ENCODE assay signal across 1 cellular context in the genomic region with DNA sequence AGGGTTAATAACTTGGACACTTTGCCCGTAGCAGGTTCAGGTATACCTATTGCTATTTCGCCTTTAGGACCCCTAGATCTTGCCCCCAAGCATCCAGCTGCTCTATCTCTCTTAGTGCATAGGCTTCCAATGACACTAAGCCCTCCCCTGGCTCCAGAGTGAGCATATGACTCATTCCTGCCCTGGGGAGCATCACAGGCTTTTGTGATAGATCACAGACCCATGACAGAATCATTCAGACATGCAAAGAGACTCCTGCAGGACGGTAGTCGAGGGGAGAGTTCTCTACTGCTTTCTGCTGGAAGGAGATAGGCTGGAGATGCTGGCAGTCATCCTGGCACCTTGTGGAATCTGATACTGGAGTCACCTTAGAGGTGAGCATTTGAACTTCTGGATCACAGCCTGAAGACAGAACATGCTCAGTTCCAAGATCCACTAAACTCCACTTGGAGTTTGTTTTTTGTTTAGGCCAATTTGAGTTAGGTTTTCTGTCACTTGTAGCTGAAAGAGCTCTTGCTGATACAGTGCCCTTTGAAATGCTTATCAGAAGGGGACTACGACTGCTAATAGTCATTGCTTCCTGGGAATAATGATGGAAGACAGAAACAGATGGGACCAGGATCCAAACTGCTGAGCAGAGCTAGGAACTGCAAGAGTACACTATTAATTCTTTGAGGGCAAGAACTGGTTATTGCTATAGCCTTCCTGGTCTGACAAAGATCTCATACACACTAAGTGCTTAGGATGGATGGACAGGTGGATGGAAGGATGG.
A peak's percentile ranks its signal among the peaks of the same experiment; 100 is the strongest.
TF ChIP-seq lines count a peak whose summit lies in the region.

No MANE protein-coding gene starts in this region.

TF ChIP-seq in K562, 482 proteins besides CTCF, POLR2A, EP300 and RAD21 (continues in another document):
- TF ChIP-seq PBX2 (CRISPR knock-in tag; IDR thresholded peaks at IDR 0.05; ENCODE audit: low read depth): no peak
- TF ChIP-seq PBX2 (tag; conservative IDR thresholded peaks at IDR 0.05; ENCODE audit: low read depth): peak; percentile 78
- peak; percentile 61; the same call in 1 of the 2 replicates for TF ChIP-seq SMARCE1 (IDR thresholded peaks at IDR 0.05)
- no peak for TF ChIP-seq ATF1 (CRISPR knock-in tag; IDR thresholded peaks at IDR 0.05)
- 0 out of 2 replicates have a peak, but pooled peaks have one; percentile 19 for TF ChIP-seq ATF1 (tag; IDR thresholded peaks at IDR 0.05)
- 0 out of 2 replicates have a peak, but pooled peaks have one; percentile 19 for TF ChIP-seq ZNF592 (IDR thresholded peaks at IDR 0.05)
- peak; percentile 71 for TF ChIP-seq ARID1B (IDR thresholded peaks at IDR 0.05)
- TF ChIP-seq ZFPM2 (CRISPR knock-in tag; IDR thresholded peaks at IDR 0.05): no peak
- TF ChIP-seq FOS (IDR thresholded peaks at IDR 0.05; ENCODE audit: extremely low read depth, insufficient read length): peak; percentile 11
- peak; percentile 63 for TF ChIP-seq CBFA2T2 (conservative IDR thresholded peaks at IDR 0.05)
- peak in 1 of 2 experiments; percentile 59; a peak in 2 of 4 replicates for TF ChIP-seq KDM1A (IDR thresholded peaks at IDR 0.05)
- TF ChIP-seq PML (IDR thresholded peaks at IDR 0.05; ENCODE audit: low read length): no peak
- peak; percentile 79 for TF ChIP-seq CBFA2T3 (IDR thresholded peaks at IDR 0.05)
- peak; percentile 63 for TF ChIP-seq TCF3 (CRISPR knock-in tag; IDR thresholded peaks at IDR 0.05)
- TF ChIP-seq, protein P1, sequence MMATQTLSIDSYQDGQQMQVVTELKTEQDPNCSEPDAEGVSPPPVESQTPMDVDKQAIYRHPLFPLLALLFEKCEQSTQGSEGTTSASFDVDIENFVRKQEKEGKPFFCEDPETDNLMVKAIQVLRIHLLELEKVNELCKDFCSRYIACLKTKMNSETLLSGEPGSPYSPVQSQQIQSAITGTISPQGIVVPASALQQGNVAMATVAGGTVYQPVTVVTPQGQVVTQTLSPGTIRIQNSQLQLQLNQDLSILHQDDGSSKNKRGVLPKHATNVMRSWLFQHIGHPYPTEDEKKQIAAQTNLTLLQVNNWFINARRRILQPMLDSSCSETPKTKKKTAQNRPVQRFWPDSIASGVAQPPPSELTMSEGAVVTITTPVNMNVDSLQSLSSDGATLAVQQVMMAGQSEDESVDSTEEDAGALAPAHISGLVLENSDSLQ (IDR thresholded peaks at IDR 0.05): peak; percentile 88
- peak; percentile 93 for TF ChIP-seq ATF3 (IDR thresholded peaks at IDR 0.05)
- no peak for TF ChIP-seq ATF3 (CRISPR knock-in tag; conservative IDR thresholded peaks at IDR 0.05)
- TF ChIP-seq, protein P2, sequence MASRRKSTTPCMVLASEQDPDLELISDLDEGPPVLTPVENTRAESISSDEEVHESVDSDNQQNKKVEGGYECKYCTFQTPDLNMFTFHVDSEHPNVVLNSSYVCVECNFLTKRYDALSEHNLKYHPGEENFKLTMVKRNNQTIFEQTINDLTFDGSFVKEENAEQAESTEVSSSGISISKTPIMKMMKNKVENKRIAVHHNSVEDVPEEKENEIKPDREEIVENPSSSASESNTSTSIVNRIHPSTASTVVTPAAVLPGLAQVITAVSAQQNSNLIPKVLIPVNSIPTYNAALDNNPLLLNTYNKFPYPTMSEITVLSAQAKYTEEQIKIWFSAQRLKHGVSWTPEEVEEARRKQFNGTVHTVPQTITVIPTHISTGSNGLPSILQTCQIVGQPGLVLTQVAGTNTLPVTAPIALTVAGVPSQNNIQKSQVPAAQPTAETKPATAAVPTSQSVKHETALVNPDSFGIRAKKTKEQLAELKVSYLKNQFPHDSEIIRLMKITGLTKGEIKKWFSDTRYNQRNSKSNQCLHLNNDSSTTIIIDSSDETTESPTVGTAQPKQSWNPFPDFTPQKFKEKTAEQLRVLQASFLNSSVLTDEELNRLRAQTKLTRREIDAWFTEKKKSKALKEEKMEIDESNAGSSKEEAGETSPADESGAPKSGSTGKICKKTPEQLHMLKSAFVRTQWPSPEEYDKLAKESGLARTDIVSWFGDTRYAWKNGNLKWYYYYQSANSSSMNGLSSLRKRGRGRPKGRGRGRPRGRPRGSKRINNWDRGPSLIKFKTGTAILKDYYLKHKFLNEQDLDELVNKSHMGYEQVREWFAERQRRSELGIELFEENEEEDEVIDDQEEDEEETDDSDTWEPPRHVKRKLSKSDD (conservative IDR thresholded peaks at IDR 0.05; ENCODE audit: low read length): no peak
- TF ChIP-seq FOXP4 (CRISPR knock-in tag; IDR thresholded peaks at IDR 0.05; ENCODE audit: borderline replicate concordance): no peak
- peak; percentile 75 for TF ChIP-seq SMARCA4 (IDR thresholded peaks at IDR 0.05)
- TF ChIP-seq CTBP1 (IDR thresholded peaks at IDR 0.05; ENCODE audit: borderline replicate concordance): peak; percentile 81
- TF ChIP-seq CREM (IDR thresholded peaks at IDR 0.05; ENCODE audit: low read depth): 0 out of 2 replicates have a peak, but pooled peaks have one; percentile 30
- peak in 1 of 2 experiments; percentile 70; a peak in 1 of 4 replicates for TF ChIP-seq RCOR1 (IDR thresholded peaks at IDR 0.05; ENCODE audit: borderline replicate concordance in 1 of 2, low read depth in 2 of 2, low read length in 2 of 2)
- TF ChIP-seq JUND (IDR thresholded peaks at IDR 0.05; ENCODE audit: borderline replicate concordance, low read depth, low read length): peak; percentile 93
- peak; percentile 92; the same call in 2 of the 3 replicates for TF ChIP-seq JUND (tag; IDR thresholded peaks at IDR 0.05; ENCODE audit: borderline replicate concordance, low read depth, low read length)
- peak in 1 of 2 experiments; percentile 49; a peak in 1 of 4 replicates for TF ChIP-seq HDAC1 (IDR thresholded peaks at IDR 0.05)
- no peak for TF ChIP-seq ZNF41 (CRISPR knock-in tag; conservative IDR thresholded peaks at IDR 0.05)
- TF ChIP-seq JUN (IDR thresholded peaks at IDR 0.05; ENCODE audit: borderline replicate concordance, low read depth, low read length): peak; percentile 83
- TF ChIP-seq JUN (CRISPR knock-in tag; IDR thresholded peaks at IDR 0.05; ENCODE audit: borderline replicate concordance): 0 out of 2 replicates have a peak, but pooled peaks have one; percentile 35
- peak; percentile 31; the same call in 1 of the 2 replicates for TF ChIP-seq TEAD4 (IDR thresholded peaks at IDR 0.05; ENCODE audit: low read length)
- no peak for TF ChIP-seq TEAD4 (CRISPR knock-in tag; IDR thresholded peaks at IDR 0.05; ENCODE audit: borderline replicate concordance)
- TF ChIP-seq FOSL1 (tag; conservative IDR thresholded peaks at IDR 0.05): peak; percentile 86
- 0 out of 4 replicates have a peak, but pooled peaks of 1 of the 2 experiments have one; percentile 6 for TF ChIP-seq FOXK2 (conservative IDR thresholded peaks at IDR 0.05 in 1 of 2, IDR thresholded peaks at IDR 0.05 in 1 of 2; ENCODE audit: low read depth in 2 of 2)
- no peak for TF ChIP-seq RREB1 (CRISPR knock-in tag; IDR thresholded peaks at IDR 0.05)
- TF ChIP-seq MEIS2 (IDR thresholded peaks at IDR 0.05; ENCODE audit: partially characterized antibody): peak; percentile 88
- no peak for TF ChIP-seq CXXC5 (CRISPR knock-in tag; IDR thresholded peaks at IDR 0.05)
- peak; percentile 34; the same call in 1 of the 2 replicates for TF ChIP-seq ATF7 (IDR thresholded peaks at IDR 0.05)
- TF ChIP-seq DPF2 (IDR thresholded peaks at IDR 0.05): peak; percentile 76
